In genomic region chr2:113895301-113895700, GRCh38 we compare ENCODE assay signal across 11 cellular contexts. TPM values are rescaled to one million over a fixed set of nuclear protein-coding genes. Genes with fewer than 3 reads are reported as not detected.
A peak's percentile ranks its signal among the peaks of the same experiment; 100 is the strongest.
DNase-seq lines count a peak whose midpoint lies in the region; ATAC-seq, FAIRE-seq and TF ChIP-seq lines count a peak whose summit lies in the region.
"Had no signal": no experiment of that assay in that cellular context is flagged by ENCODE, and none has a peak within 500 bp of the region (broad histone marks: within the 10 kb centered on the region; RNA-seq: fewer than 3 reads in every experiment).

No MANE protein-coding gene starts in this region.

- TF ChIP-seq EP300 in HepG2 (IDR thresholded peaks at IDR 0.05; ENCODE audit: low read depth in 2 of 2, low read length in 2 of 2) (no peak), HepG2 (CRISPR knock-in tag; IDR thresholded peaks at IDR 0.05; ENCODE audit: borderline replicate concordance) (no peak)

- TF ChIP-seq POLR2A in HepG2 (IDR thresholded peaks at IDR 0.05; ENCODE audit: insufficient read depth in 1 of 2, low read depth in 2 of 2, low read length in 2 of 2) = no peak
- TF ChIP-seq POLR2A in right lobe of liver (IDR thresholded peaks at IDR 0.05) = no peak

- H2AFZ ChIP-seq in HepG2 (ENCODE audit: low read length) = no peak overlapping the region

- DNase-seq in HepG2 (ENCODE audit: low spot score) (no peak), right lobe of liver (no peak), RWPE2 (ENCODE audit: low spot score) (no peak), epithelial cell of prostate (ENCODE audit: low read depth, low spot score) (no peak), OCI-M2 (lab: John Stamatoyannopoulos, UW; ENCODE audit: unreplicated experiment) (no peak), right atrium auricular region (ENCODE audit: low spot score) (no peak)
- DNase-seq: aorta, NCI-H1092 had no signal

- WGBS in HepG2 (ENCODE audit: low lambda C conversion rate) = 93% methylated on average over 4 of the region's 4 CpGs
- 68% methylated on average over 4 of the region's 4 CpGs for WGBS in right lobe of liver (ENCODE audit: insufficient coverage, low coverage, low lambda C conversion rate, missing lambda C conversion rate)

- H3K4me2 ChIP-seq in HepG2 (ENCODE audit: low read depth, low read length) = peak overlapping the region; percentile 60

- H3K4me1 ChIP-seq in HepG2 (ENCODE audit: insufficient read depth, low read length) (peaks cover 84% of the 10 kb centered on the region), right lobe of liver (peaks cover 0 to 77% (median 34%) of the 10 kb centered on the region in 4 donors), RWPE2 (ENCODE audit: insufficient read depth, poor library complexity, severe bottlenecking) (peaks cover 64% of the 10 kb centered on the region), right atrium auricular region (peaks cover 0 to 86% of the 10 kb centered on the region in 2 donors)

- H4K20me1 ChIP-seq in HepG2 (ENCODE audit: insufficient read depth, low read length) = peaks cover 20% of the 10 kb centered on the region

- BruUV-seq in HepG2 (replicated peaks; lab: Mats Ljungman, UMichigan) = no TSS peak

- H3K4me3 ChIP-seq in HepG2 (replicated peaks in 1 of 3; ENCODE audit: insufficient read depth in 1 of 3, low read depth in 2 of 3, low read length in 3 of 3) = peak overlapping the region in 1 of 3 experiments; percentile 33; a peak in 1 of 6 replicates
- no peak overlapping the region for H3K4me3 ChIP-seq in right lobe of liver
- no peak overlapping the region for H3K4me3 ChIP-seq in RWPE2 (ENCODE audit: severe bottlenecking)
- H3K4me3 ChIP-seq in right atrium auricular region = no peak overlapping the region

- peaks cover 99% of the 10 kb centered on the region for H3K79me2 ChIP-seq in HepG2 (ENCODE audit: insufficient read depth, low read length)

- intact Hi-C loops in HepG2 (cut with micrococcal nuclease; ENCODE audit: unreplicated experiment) (loop anchor here (2.0 kb wide), 1 partner anchor 18 kb away; no protein-coding TSS in a partner anchor), right lobe of liver (cut with DNase I) (no loop called here)

- FAIRE-seq in HepG2 (lab: Jason Lieb, UNC) = no peak

- H3K27ac ChIP-seq in HepG2 (ENCODE audit: extremely low read length, insufficient read depth, low read length) (peak overlapping the region; percentile 69), right lobe of liver (peak overlapping the region in 1 of 3 donors; percentile 62), RWPE2 (ENCODE audit: poor library complexity, severe bottlenecking) (peak overlapping the region; percentile 59), epithelial cell of prostate (peak overlapping the region; percentile 95), right atrium auricular region (no peak overlapping the region)

- ATAC-seq in HepG2 (no peak), right lobe of liver (no peak), RWPE2 (ENCODE audit: low read depth) (no peak), HG02884 (IDR thresholded peaks at IDR 0.05; ENCODE audit: unreplicated experiment) (no peak), HG03442 (IDR thresholded peaks at IDR 0.05; ENCODE audit: unreplicated experiment) (no peak)

- in situ Hi-C loops in HepG2 (cut with HindIII; ENCODE audit: extremely low pct_ligation_motif_present, low pct_unique_long_range_greater_than_20kb) = no loop called here

- no peak overlapping the region for H3K9ac ChIP-seq in HepG2 (ENCODE audit: insufficient read depth, low read depth, low read length)

- no peak for TF ChIP-seq RAD21 in HepG2 (CRISPR knock-in tag; IDR thresholded peaks at IDR 0.05)

- CTCF ChIA-PET in HepG2 (lab: Yijun Ruan, JAX; ENCODE audit: low intra/inter-chr PET ratio, low total read pairs) = no interaction called here

- H3K9me3 ChIP-seq in HepG2 (ENCODE audit: low read length) = no peaks in the 10 kb centered on the region
- no peaks in the 10 kb centered on the region for H3K9me3 ChIP-seq in right lobe of liver
- no peaks in the 10 kb centered on the region for H3K9me3 ChIP-seq in RWPE2 (ENCODE audit: severe bottlenecking)
- no peaks in the 10 kb centered on the region for H3K9me3 ChIP-seq in right atrium auricular region
- H3K9me3 ChIP-seq: esophagus muscularis mucosa had no signal

- POLR2A ChIA-PET in HepG2 (lab: Yijun Ruan, JAX) = interaction anchor here (1.0 to 1.9 kb wide), 2 partner anchors 83 to 139 kb away, joined by 3 to 7 read pairs; partner anchors contain the start of gene SLC35F5

- no peaks in the 10 kb centered on the region; a peak in 1 of 5 replicates for H3K27me3 ChIP-seq in HepG2 (ENCODE audit: control insufficient read depth in 1 of 2, insufficient read depth in 2 of 2, low read length in 2 of 2)
- no peaks in the 10 kb centered on the region for H3K27me3 ChIP-seq in right lobe of liver
- no peaks in the 10 kb centered on the region for H3K27me3 ChIP-seq in RWPE2 (ENCODE audit: insufficient read depth, poor library complexity, severe bottlenecking)
- no peaks in the 10 kb centered on the region for H3K27me3 ChIP-seq in right atrium auricular region
- H3K27me3 ChIP-seq: esophagus muscularis mucosa had no signal

- TF ChIP-seq CTCF in HepG2 (CRISPR knock-in tag; IDR thresholded peaks at IDR 0.05) (no peak), right lobe of liver (IDR thresholded peaks at IDR 0.05) (no peak), RWPE2 (IDR thresholded peaks at IDR 0.05; ENCODE audit: poor library complexity, severe bottlenecking) (no peak), right atrium auricular region (IDR thresholded peaks at IDR 0.05) (no peak)

- H3K36me3 ChIP-seq in HepG2 (replicated peaks in 1 of 2; ENCODE audit: control insufficient read depth in 1 of 2, insufficient read depth in 2 of 2, low read length in 2 of 2) (0 out of 5 replicates have a peak, but pooled peaks cover 0 to 4% of the 10 kb centered on the region in 2 experiments), right lobe of liver (no peaks in the 10 kb centered on the region), RWPE2 (ENCODE audit: low read depth) (peaks cover 28% of the 10 kb centered on the region), right atrium auricular region (no peaks in the 10 kb centered on the region)

TF ChIP-seq in HepG2, 621 proteins besides CTCF, POLR2A, EP300 and RAD21 (continues in another document):
- 0 out of 2 replicates have a peak, but pooled peaks have one; percentile 1 for TF ChIP-seq GMEB1 (CRISPR knock-in tag; IDR thresholded peaks at IDR 0.05; ENCODE audit: borderline replicate concordance)

RNA-seq across cellular contexts. Expression of gene ACTR3, which starts 5.4 kb away (rescaled TPM):
- total RNA-seq in HepG2 (2016; rRNA removed; fragmentation: Illumina TruSeq; extraction: Trizol) = 225 and 321 TPM in 2 replicates
- total RNA-seq in HepG2 (2016; cell fraction: cytosol; rRNA removed; fragmentation: Illumina TruSeq; extraction: Trizol; ENCODE audit: low read depth) = 18.8 and 19.5 TPM in 2 replicates
- total RNA-seq in HepG2 (2016; cell fraction: insoluble cytoplasmic fraction; rRNA removed; fragmentation: Illumina TruSeq; extraction: Trizol) = 228 and 315 TPM in 2 replicates
- 52.2 and 56.6 TPM in 2 replicates for total RNA-seq in HepG2 (2016; cell fraction: membrane; rRNA removed; fragmentation: Illumina TruSeq; extraction: Trizol)
- 127 and 131 TPM in 2 replicates for total RNA-seq in HepG2 (2016; cell fraction: nucleus; rRNA removed; fragmentation: Illumina TruSeq; extraction: Trizol)
- 97.1 and 123 TPM in 2 replicates for polyA plus RNA-seq in HepG2 (2011; rRNA removed)
- polyA plus RNA-seq in HepG2 (2011; cell fraction: cytosol; rRNA removed) = 60.4 and 86.6 TPM in 2 replicates
- polyA plus RNA-seq in HepG2 (2011; cell fraction: nucleus; rRNA removed) = 31.1 and 37.9 TPM in 2 replicates
- 118 and 123 TPM in 2 replicates for polyA plus RNA-seq in HepG2 (2012)
- 12.9 and 14.5 TPM in 2 replicates for polyA plus RNA-seq in HepG2 (2016; cell fraction: cytosol; fragmentation: Illumina TruSeq; extraction: Trizol; ENCODE audit: low read depth)
- 250 and 264 TPM in 2 replicates for polyA plus RNA-seq in HepG2 (2016; cell fraction: insoluble cytoplasmic fraction; fragmentation: Illumina TruSeq; extraction: Trizol; ENCODE audit: low read depth)
- polyA plus RNA-seq in HepG2 (2016; cell fraction: membrane; fragmentation: Illumina TruSeq; extraction: Trizol; ENCODE audit: low read depth) = 26.5 and 26.8 TPM in 2 replicates
- 96.6 and 101 TPM in 2 replicates for polyA plus RNA-seq in HepG2 (2016; cell fraction: nucleus; fragmentation: Illumina TruSeq; extraction: Trizol; ENCODE audit: insufficient read depth, low read depth)
- 74.5 and 227 TPM in 2 replicates for polyA minus RNA-seq in HepG2 (2011; rRNA and poly(A)+ RNA removed; ENCODE audit: low replicate concordance)
- 198 and 203 TPM in 2 replicates for polyA minus RNA-seq in HepG2 (2011; cell fraction: cytosol; rRNA and poly(A)+ RNA removed)
- polyA minus RNA-seq in HepG2 (2011; cell fraction: nucleus; rRNA and poly(A)+ RNA removed) = 201 and 233 TPM in 2 replicates
- 100 to 1,000 TPM in 1 of 6 experiments, 10 to 100 TPM in 5; 44.1 to 108 (median 66.2) TPM for total RNA-seq in right lobe of liver
- total RNA-seq in right atrium auricular region = 10 to 100 TPM; 68.5 to 70.5 TPM

Comparison
In these comparisons a context has a peak if more than half of its experiments do, and no peak if none do; other contexts are left out.
1. H3K27ac ChIP-seq: peak in HepG2 (single experiment), RWPE2 (single experiment) and epithelial cell of prostate (single experiment); none in right atrium auricular region (0 of 2).